In the genomic region with DNA sequence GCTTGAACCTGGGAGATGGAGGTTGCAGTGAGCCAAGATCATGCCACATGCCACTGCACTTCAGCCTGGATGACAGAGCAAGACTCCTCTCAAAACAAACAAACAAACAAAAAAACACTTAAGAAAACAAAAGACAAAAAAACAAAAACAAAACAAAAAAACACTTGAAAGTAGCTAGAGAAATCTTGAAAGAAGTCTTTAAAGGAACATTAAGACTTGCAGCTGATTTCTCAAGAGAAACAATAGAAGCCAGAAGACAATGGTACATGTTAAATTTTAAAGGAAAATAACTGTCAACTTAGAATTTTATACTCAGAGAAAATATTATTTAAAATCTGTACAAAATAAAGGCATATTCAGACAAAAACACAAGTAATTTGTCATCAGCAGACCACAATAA, we compare ENCODE assay signal across 28 cellular contexts.
DNase-seq lines count a peak whose midpoint lies in the region; ATAC-seq, FAIRE-seq and TF ChIP-seq lines count a peak whose summit lies in the region.
"Had no signal": no experiment of that assay in that cellular context is flagged by ENCODE, and none has a peak within 500 bp of the region (broad histone marks: within the 10 kb centered on the region; RNA-seq: fewer than 3 reads in every experiment).

No MANE protein-coding gene starts in this region.

- TF ChIP-seq POLR2A in breast epithelium (IDR thresholded peaks at IDR 0.05), result no peak

- no peak overlapping the region for H3K27ac ChIP-seq in breast epithelium
- H3K27ac ChIP-seq: BLaER1 had no signal

- FAIRE-seq in TTC549 (lab: Jason Lieb, UNC), result peak; percentile 86

- H3K4me3 ChIP-seq in breast epithelium, result no peak overlapping the region
- H3K4me3 ChIP-seq: BLaER1, smooth muscle cell had no signal

- ATAC-seq in GM18870 (IDR thresholded peaks at IDR 0.05; ENCODE audit: unreplicated experiment), result no peak
- no peak for ATAC-seq in HG03045 (IDR thresholded peaks at IDR 0.05; ENCODE audit: unreplicated experiment)
- no peak for ATAC-seq in activated T-helper 17 cell treated with anti-CD3 and anti-CD28 coated beads, Interleukin-2, amount 50 U/mL, for 72 hours (replicated peaks)
- ATAC-seq: left ventricle myocardium superior; natural killer cell treated with Interleukin-12 subunit alpha and Interleukin-12 subunit beta and Interleukin-15 and Interleukin-18, amount 100 ng/mL, for 72 hours; stimulated activated effector memory CD8-positive, alpha-beta T cell treated with anti-CD3 and anti-CD28 coated beads, Interleukin-12 subunit alpha, Interleukin-12 subunit beta, amount 100 ng/mL, for 72 hours had no signal

- no peaks in the 10 kb centered on the region for H3K27me3 Mint-ChIP-seq in MCF 10A (ENCODE audit: insufficient read depth, unreplicated experiment)
- H3K27me3 Mint-ChIP-seq in activated T-helper 17 cell treated with anti-CD3 and anti-CD28 coated beads, Interleukin-2, amount 50 U/mL, for 72 hours, result peaks cover 6% of the 10 kb centered on the region
- H3K27me3 Mint-ChIP-seq: natural killer cell treated with Interleukin-12 subunit alpha and Interleukin-12 subunit beta and Interleukin-15 and Interleukin-18, amount 100 ng/mL, for 72 hours had no signal

- H3K4me3 Mint-ChIP-seq in MCF 10A (ENCODE audit: unreplicated experiment), result no peak overlapping the region
- no peak overlapping the region for H3K4me3 Mint-ChIP-seq in activated T-helper 17 cell treated with anti-CD3 and anti-CD28 coated beads, Interleukin-2, amount 50 U/mL, for 72 hours
- H3K4me3 Mint-ChIP-seq: activated naive CD4-positive, alpha-beta T cell treated with anti-CD3 and anti-CD28 coated beads, Interleukin-2, amount 50 U/mL, for 24 hours; dendritic cell treated with granulocyte-macrophage colony-stimulating factor and Interleukin-4, amounts not matched to agents 40 ng/mL and 50 ng/mL, for 4 days; IgD-negative memory B cell; natural killer cell treated with Interleukin-12 subunit alpha and Interleukin-12 subunit beta and Interleukin-15 and Interleukin-18, amount 100 ng/mL, for 72 hours; stimulated activated effector memory CD8-positive, alpha-beta T cell treated with anti-CD3 and anti-CD28 coated beads, Interleukin-12 subunit alpha, Interleukin-12 subunit beta, amount 100 ng/mL, for 72 hours had no signal

- no peak overlapping the region for H3K27ac Mint-ChIP-seq in MCF 10A (ENCODE audit: low read depth, unreplicated experiment)
- no peak overlapping the region for H3K27ac Mint-ChIP-seq in activated T-helper 17 cell treated with anti-CD3 and anti-CD28 coated beads, Interleukin-2, amount 50 U/mL, for 72 hours
- H3K27ac Mint-ChIP-seq: activated naive CD4-positive, alpha-beta T cell treated with anti-CD3 and anti-CD28 coated beads, Interleukin-2, amount 50 U/mL, for 24 hours; dendritic cell treated with granulocyte-macrophage colony-stimulating factor and Interleukin-4, amounts not matched to agents 40 ng/mL and 50 ng/mL, for 4 days; IgD-negative memory B cell; natural killer cell treated with Interleukin-12 subunit alpha and Interleukin-12 subunit beta and Interleukin-15 and Interleukin-18, amount 100 ng/mL, for 72 hours; stimulated activated effector memory CD8-positive, alpha-beta T cell treated with anti-CD3 and anti-CD28 coated beads, Interleukin-12 subunit alpha, Interleukin-12 subunit beta, amount 100 ng/mL, for 72 hours had no signal

- H3K27me3 ChIP-seq in breast epithelium, result no peaks in the 10 kb centered on the region
- H3K27me3 ChIP-seq: BLaER1 had no signal

- H3K36me3 Mint-ChIP-seq in MCF 10A (ENCODE audit: insufficient read depth, unreplicated experiment), result peaks cover 6% of the 10 kb centered on the region
- no peaks in the 10 kb centered on the region for H3K36me3 Mint-ChIP-seq in activated T-helper 17 cell treated with anti-CD3 and anti-CD28 coated beads, Interleukin-2, amount 50 U/mL, for 72 hours (ENCODE audit: low read depth)
- H3K36me3 Mint-ChIP-seq: stimulated activated effector memory CD8-positive, alpha-beta T cell treated with anti-CD3 and anti-CD28 coated beads, Interleukin-12 subunit alpha, Interleukin-12 subunit beta, amount 100 ng/mL, for 72 hours had no signal

- H3K9me3 Mint-ChIP-seq in MCF 10A (ENCODE audit: unreplicated experiment), result no peaks in the 10 kb centered on the region
- H3K9me3 Mint-ChIP-seq in activated T-helper 17 cell treated with anti-CD3 and anti-CD28 coated beads, Interleukin-2, amount 50 U/mL, for 72 hours, result no peaks in the 10 kb centered on the region

- DNase-seq in MCF 10A (ENCODE audit: unreplicated experiment) (peak; percentile 40), breast epithelium (ENCODE audit: low spot score in 2 of 2) (no peak), LHCN-M2 (ENCODE audit: low read depth) (peak; percentile 26), GM19240 (ENCODE audit: insufficient read length, low spot score) (no peak)
- DNase-seq: activated CD4-positive, alpha-beta T cell treated with anti-CD3 and anti-CD28 coated beads, Interleukin-2, amount 50 U/mL, for 4 hours; activated CD4-positive, CD25-positive, alpha-beta regulatory T cell; aorta; COR-L47; EL; H7; left ventricle myocardium superior; NCI-H1048; NCI-H1694 treated with DMSO at 0.1 percent for 48 hours; NCI-H526; stimulated activated CD4-positive, alpha-beta T cell treated with anti-CD3 and anti-CD28 coated beads, Interleukin-2, amount 100 ng/mL, for 48 hours; substantia nigra; T1000 had no signal

- intact Hi-C loops in MCF 10A (cut with micrococcal nuclease), result no loop called here
- intact Hi-C loops in breast epithelium (cut with DNase I; ENCODE audit: low total_unique reads), result no loop called here

- no peaks in the 10 kb centered on the region for H3K4me1 Mint-ChIP-seq in MCF 10A (ENCODE audit: insufficient read depth, unreplicated experiment)
- H3K4me1 Mint-ChIP-seq in activated T-helper 17 cell treated with anti-CD3 and anti-CD28 coated beads, Interleukin-2, amount 50 U/mL, for 72 hours, result no peaks in the 10 kb centered on the region
- H3K4me1 Mint-ChIP-seq: activated naive CD4-positive, alpha-beta T cell treated with anti-CD3 and anti-CD28 coated beads, Interleukin-2, amount 50 U/mL, for 24 hours; IgD-negative memory B cell; stimulated activated effector memory CD8-positive, alpha-beta T cell treated with anti-CD3 and anti-CD28 coated beads, Interleukin-12 subunit alpha, Interleukin-12 subunit beta, amount 100 ng/mL, for 72 hours had no signal

- H3K9me3 ChIP-seq in breast epithelium, result peaks cover 5 to 13% of the 10 kb centered on the region in 2 donors

- H3K36me3 ChIP-seq in breast epithelium, result no peaks in the 10 kb centered on the region
- H3K36me3 ChIP-seq: BLaER1 had no signal

- no peak for TF ChIP-seq CTCF in MCF 10A (IDR thresholded peaks at IDR 0.05; ENCODE audit: unreplicated experiment)
- no peak for TF ChIP-seq CTCF in breast epithelium (IDR thresholded peaks at IDR 0.05)

- CTCF ChIA-PET in MCF 10A (lab: Yijun Ruan, JAX), result interaction anchor here (0.7 kb wide), 1 partner anchor 650 kb away, joined by 3 read pairs; no protein-coding TSS in a partner anchor

- POLR2A ChIA-PET in MCF 10A (lab: Yijun Ruan, JAX), result interaction anchor here (0.7 kb wide), 1 partner anchor 137 kb away, joined by 3 read pairs; no protein-coding TSS in a partner anchor

- no peaks in the 10 kb centered on the region for H3K4me1 ChIP-seq in breast epithelium
- H3K4me1 ChIP-seq: BLaER1 had no signal

- no TSS peak for BruUV-seq in MCF 10A (replicated peaks; lab: Mats Ljungman, UMichigan)

Comparison
In these comparisons a context has a peak if more than half of its experiments do, and no peak if none do; other contexts are left out.
1. DNase-seq: peak in MCF 10A (single experiment) and LHCN-M2 (single experiment); none in breast epithelium (0 of 2) and GM19240 (single experiment).